8 cellular contexts compared by ENCODE assay signal in the genomic region with DNA sequence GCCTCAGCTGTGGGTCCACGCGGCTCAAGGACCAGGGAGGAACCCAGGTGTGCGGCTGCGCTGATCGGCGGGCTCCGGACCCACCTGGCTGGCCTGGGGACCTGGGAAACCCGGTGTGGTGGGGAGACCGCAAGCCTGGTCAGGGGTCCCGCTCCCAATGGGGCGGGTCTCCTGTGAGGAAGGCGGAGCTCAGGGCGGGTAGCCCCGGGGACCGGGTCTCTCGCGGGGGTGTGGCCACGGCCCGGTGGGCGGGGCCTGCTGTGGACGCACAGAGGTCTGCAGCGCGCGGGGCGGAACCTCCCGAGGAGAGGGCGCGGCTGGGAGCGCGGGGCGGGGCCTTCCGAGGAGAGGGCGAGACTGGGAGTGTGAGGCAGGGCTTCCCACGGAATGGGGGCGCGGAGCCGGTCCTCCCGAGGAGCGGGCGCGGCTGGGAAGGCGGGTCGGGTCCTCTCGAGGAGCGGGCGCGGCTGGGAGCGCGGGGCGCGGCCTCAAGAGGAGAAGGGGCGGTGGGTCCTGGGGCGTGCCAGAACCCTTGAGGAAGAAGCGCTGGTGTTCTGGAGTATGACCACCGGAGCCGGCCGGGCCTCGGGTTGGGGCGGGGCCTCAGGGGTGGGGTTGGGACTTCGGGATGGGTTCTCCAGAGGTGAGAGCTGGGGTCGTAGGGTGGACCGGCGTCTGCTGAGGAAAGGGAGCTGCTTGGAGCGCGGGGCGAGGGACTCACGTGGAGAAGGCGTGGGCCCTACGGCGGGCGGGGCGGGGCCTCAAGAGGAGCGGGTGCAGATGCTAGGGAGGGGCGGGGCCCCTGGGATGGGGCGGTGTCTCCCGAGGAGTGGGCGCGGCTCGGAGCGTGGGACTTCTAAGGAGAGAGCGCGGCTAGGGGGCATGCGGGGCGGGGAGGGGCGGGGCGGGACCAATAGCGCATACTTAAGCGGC. TPM values are rescaled to one million over a fixed set of nuclear protein-coding genes. Genes with fewer than 3 reads are reported as not detected.
DNase-seq lines count a peak whose midpoint lies in the region; ATAC-seq and TF ChIP-seq lines count a peak whose summit lies in the region.

No MANE protein-coding gene starts in this region.

- no peaks in the 10 kb centered on the region for H3K9me3 ChIP-seq in mononuclear cell (ENCODE audit: low read depth, low read length)

- H3K4me1 ChIP-seq in mononuclear cell (ENCODE audit: insufficient read depth, low read length) = peaks cover 7% of the 10 kb centered on the region

- DNase-seq in NOMO-1 treated with dmso at 0.1 percent for 144 hours (lab: John Stamatoyannopoulos, UW; ENCODE audit: unreplicated experiment) (peak; percentile 80), endothelial cell (ENCODE audit: low spot score) (peak; percentile 81)
- peak; percentile 73 for DNase-seq in activated CD8-positive, alpha-beta memory T cell treated with anti-CD3 and anti-CD28 coated beads, Interleukin-2, amount 50 U/mL, for 1 hour (ENCODE audit: extremely low read depth)
- peak; percentile 79 to 86 for DNase-seq in stimulated activated CD8-positive, alpha-beta memory T cell treated with anti-CD3 and anti-CD28 coated beads, Interleukin-15, amount 100 ng/mL, for 48 hours (ENCODE audit: low read depth in 2 of 2)

- peak; percentile 79 for ATAC-seq in HG03460 (IDR thresholded peaks at IDR 0.05; ENCODE audit: unreplicated experiment)
- no peak for ATAC-seq in GM18519 (IDR thresholded peaks at IDR 0.05; ENCODE audit: low FRiP score, unreplicated experiment)

- H3K9me3 Mint-ChIP-seq in endothelial cell (ENCODE audit: unreplicated experiment) = no peaks in the 10 kb centered on the region

- H3K4me3 ChIP-seq in GM12875 (ENCODE audit: low read depth, low read length) (peak overlapping the region; percentile 38), mononuclear cell (ENCODE audit: low read length) (peak overlapping the region; percentile 30)

- H3K4me3 Mint-ChIP-seq in endothelial cell (ENCODE audit: unreplicated experiment) = no peak overlapping the region

- no peaks in the 10 kb centered on the region for H3K4me1 Mint-ChIP-seq in endothelial cell (ENCODE audit: unreplicated experiment)

- no peak overlapping the region for H3K27ac Mint-ChIP-seq in endothelial cell (ENCODE audit: unreplicated experiment)

- TF ChIP-seq CTCF in GM12875 (IDR thresholded peaks at IDR 0.05; ENCODE audit: borderline replicate concordance, insufficient read depth, low read depth, low read length) (no peak), endothelial cell (IDR thresholded peaks at IDR 0.05; ENCODE audit: unreplicated experiment) (no peak)

- peaks cover 21% of the 10 kb centered on the region for H3K27me3 Mint-ChIP-seq in endothelial cell (ENCODE audit: unreplicated experiment)

- H3K27me3 ChIP-seq in mononuclear cell (ENCODE audit: insufficient read depth, low read length) = no peaks in the 10 kb centered on the region

- H3K36me3 Mint-ChIP-seq in endothelial cell (ENCODE audit: low read depth, unreplicated experiment) = no peaks in the 10 kb centered on the region

RNA-seq across cellular contexts. Expression of gene DGCR6L, which starts 20.8 kb away (rescaled TPM):
- total RNA-seq in endothelial cell (ENCODE audit: unreplicated experiment) = 54.2 TPM
- total RNA-seq in mononuclear cell = 40.6 TPM

RNA-seq across cellular contexts. Expression of gene RTN4R, which starts 31.0 kb away (rescaled TPM):
- 19.0 TPM for total RNA-seq in endothelial cell (ENCODE audit: unreplicated experiment)
- 0.21 TPM for total RNA-seq in mononuclear cell

Comparison
In these comparisons a context has a peak if more than half of its experiments do, and no peak if none do; other contexts are left out.
1. RNA of gene RTN4R, which starts 31.0 kb away (total RNA-seq): 19.0 TPM in endothelial cell (single experiment); 0.21 TPM in mononuclear cell (single experiment); every median in the first group is over 10 times any median in the second.
2. Peak in every context shown above with its lines, with median percentiles within 50 percentile points of each other: DNase-seq.